In genomic region chr6:98947411-98948292, GRCh38 we compare ENCODE assay signal across 1 cellular context.
TF ChIP-seq lines count a peak whose summit lies in the region.

FBXL4 (minus strand) TSS chr6:98947946; CDS start chr6:98926988, 20,958 bp downstream.

TF ChIP-seq in SK-N-SH, 30 proteins besides CTCF, POLR2A, EP300 and RAD21 (continued from another document):
- TF ChIP-seq USF1 (IDR thresholded peaks at IDR 0.05; ENCODE audit: borderline replicate concordance, low read depth) (no peak), TEAD4 (IDR thresholded peaks at IDR 0.05; ENCODE audit: borderline replicate concordance, insufficient read depth) (no peak), USF2 (IDR thresholded peaks at IDR 0.05; ENCODE audit: borderline replicate concordance, low read depth, low read length) (no peak), REST (IDR thresholded peaks at IDR 0.05; ENCODE audit: low read depth, low read length) (0 out of 2 replicates have a peak, but pooled peaks have one; percentile 7), IRF3 (IDR thresholded peaks at IDR 0.05; ENCODE audit: low read depth, low read length) (no peak), POLR2AphosphoS5 (IDR thresholded peaks at IDR 0.05; ENCODE audit: low read depth, low read length) (peak; percentile 85), YY1 (IDR thresholded peaks at IDR 0.05; ENCODE audit: low read depth) (no peak)
